31 cellular contexts compared by ENCODE assay signal in the genomic region with DNA sequence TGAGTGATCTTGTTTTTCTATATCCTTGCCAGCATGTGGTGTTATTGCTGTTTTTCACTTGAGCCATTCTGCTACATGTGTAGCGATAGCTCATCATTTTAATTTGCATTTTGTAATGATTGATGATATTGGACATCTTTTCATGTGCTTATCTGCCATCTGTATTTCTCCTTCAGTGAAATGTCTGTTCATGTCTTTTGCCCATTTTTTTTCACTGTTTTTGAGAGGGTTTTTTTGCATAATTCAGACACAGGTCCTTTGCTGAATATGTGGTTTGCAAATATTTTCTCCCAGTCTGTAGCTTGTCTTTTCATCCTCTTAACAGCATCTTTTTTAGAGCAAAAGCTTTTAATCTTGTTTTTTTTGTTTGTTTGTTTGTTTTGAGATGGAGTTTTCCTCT.
"Had no signal": no experiment of that assay in that cellular context is flagged by ENCODE, and none has a peak within 500 bp of the region (broad histone marks: within the 10 kb centered on the region; RNA-seq: fewer than 3 reads in every experiment).

No MANE protein-coding gene starts in this region.

- H3K9me3 ChIP-seq: adrenal gland, ascending aorta, body of pancreas, breast epithelium had no signal

- H3K4me3 ChIP-seq: adrenal gland, ascending aorta, body of pancreas, breast epithelium, cardiac muscle cell had no signal

- H3K27ac ChIP-seq: adrenal gland, ascending aorta, body of pancreas, brain microvascular endothelial cell, breast epithelium, cardiac muscle cell had no signal

- H3K27me3 ChIP-seq: adrenal gland, ascending aorta, body of pancreas, brain microvascular endothelial cell, breast epithelium had no signal

- DNase-seq: activated effector memory CD4-positive, alpha-beta T cell treated with anti-CD3 and anti-CD28 coated beads, Interleukin-2, amount 50 U/mL, for 16 hours; activated effector memory CD4-positive, alpha-beta T cell treated with Interleukin-2 at 50 U/mL for 16 hours; activated gamma-delta T cell; activated gamma-delta T cell treated with Interleukin-2 at 50 U/mL for 16 hours; activated naive CD4-positive, alpha-beta T cell; activated naive CD4-positive, alpha-beta T cell treated with anti-CD3 and anti-CD28 coated beads for 36 hours; activated naive CD4-positive, alpha-beta T cell treated with anti-CD3 and anti-CD28 coated beads, Interleukin-2, amount 10 ng/mL, durations not matched to agents 7 days and 5 days; activated naive CD4-positive, alpha-beta T cell treated with anti-CD3 and anti-CD28 coated beads, Interleukin-2, amount 50 U/mL, for 16 hours; activated naive CD4-positive, alpha-beta T cell treated with Interleukin-2 at 50 U/mL for 16 hours; activated naive CD8-positive, alpha-beta T cell treated with anti-CD3 and anti-CD28 coated beads for 36 hours; activated naive CD8-positive, alpha-beta T cell treated with anti-CD3 and anti-CD28 coated beads, Interleukin-2, amount 10 ng/mL, durations not matched to agents 7 days and 5 days; activated naive CD8-positive, alpha-beta T cell treated with anti-CD3 and anti-CD28 coated beads, Interleukin-2, amount 50 U/mL, for 24 hours; activated T-cell treated with anti-CD3 and anti-CD28 coated beads, Interleukin-2, amount 50 U/mL, for 24 hours; activated T-cell treated with anti-CD3 and anti-CD28 coated beads, Interleukin-2, amount 50 U/mL, for 4 hours; activated T-cell treated with anti-CD3 and anti-CD28 coated beads, Interleukin-2, amount 50 U/mL, for 48 hours; activated T-cell treated with anti-CD3 and anti-CD28 coated beads, Interleukin-2, amount 50 U/mL, for 72 hours; adrenal gland; amniotic stem cell; amygdala; anterior cingulate cortex; aorta; body of pancreas; brain microvascular endothelial cell; caudate nucleus; central memory CD4-positive, alpha-beta T cell; cerebellar nuclear complex had no signal

- H3K36me3 ChIP-seq: adrenal gland, ascending aorta, brain microvascular endothelial cell, breast epithelium, cardiac muscle cell had no signal

- ATAC-seq: activated naive CD4-positive, alpha-beta T cell treated with anti-CD3 and anti-CD28 coated beads, Interleukin-2, amount 50 U/mL, for 72 hours; activated naive CD8-positive, alpha-beta T cell treated with anti-CD3 and anti-CD28 coated beads, Interleukin-2, amount 50 U/mL, for 24 hours; activated T-cell treated with anti-CD3 and anti-CD28 coated beads, Interleukin-2, amount 50 U/mL, for 4 hours; activated T-cell treated with anti-CD3 and anti-CD28 coated beads, Interleukin-2, amount 50 U/mL, for 72 hours; activated T-helper 17 cell treated with anti-CD3 and anti-CD28 coated beads, Interleukin-2, amount 50 U/mL, for 72 hours; body of pancreas had no signal
